Comparison of ENCODE assay signal across 18 cellular contexts in the genomic region with DNA sequence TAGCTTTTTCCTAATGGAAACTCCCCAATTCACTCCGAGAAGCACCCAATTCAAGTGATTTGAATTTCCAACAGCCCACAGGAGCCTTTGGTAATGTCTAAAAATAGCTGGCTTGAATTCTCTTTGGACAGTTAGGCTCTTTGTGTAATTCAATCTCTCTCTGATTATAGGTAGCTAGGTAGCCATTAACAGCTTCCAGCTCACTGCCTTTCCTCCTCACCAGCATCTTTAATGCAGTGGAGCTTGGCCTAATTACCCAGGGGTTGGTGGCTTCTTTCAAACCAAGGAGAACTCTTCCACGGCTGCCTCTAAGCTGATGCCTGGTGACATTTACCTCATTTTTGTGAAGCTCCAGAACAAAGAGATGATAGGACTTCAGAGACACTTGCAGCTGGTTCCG.
"Had no signal": no experiment of that assay in that cellular context is flagged by ENCODE, and none has a peak within 500 bp of the region (broad histone marks: within the 10 kb centered on the region; RNA-seq: fewer than 3 reads in every experiment).

No MANE protein-coding gene starts in this region.

- H3K36me3 ChIP-seq: heart left ventricle, right atrium auricular region, sigmoid colon, stomach, thoracic aorta, transverse colon had no signal

- DNase-seq: effector CD4-positive, alpha-beta T cell; foreskin melanocyte; heart left ventricle; hippocampal formation; kidney glomerular epithelial cell; mesendoderm; naive thymus-derived CD4-positive, alpha-beta T cell; nephron progenitor cell; sigmoid colon; stimulated activated CD4-positive, alpha-beta T cell treated with anti-CD3 and anti-CD28 coated beads, Interleukin-12 subunit alpha, Interleukin-12 subunit beta, amount 100 ng/mL, for 4 hours; stimulated activated naive CD4-positive, alpha-beta T cell; stomach; substantia nigra; transverse colon had no signal

- H3K4me3 ChIP-seq: coronary artery, heart left ventricle, right atrium auricular region, sigmoid colon, skin epidermis, stomach, thoracic aorta, transverse colon had no signal

- H3K4me1 ChIP-seq: heart left ventricle, right atrium auricular region, sigmoid colon, stomach, transverse colon had no signal

- H3K9me3 ChIP-seq: heart left ventricle, right atrium auricular region, sigmoid colon, stomach, thoracic aorta, transverse colon had no signal

- H3K27me3 ChIP-seq: right atrium auricular region, sigmoid colon, transverse colon had no signal

- ATAC-seq: heart left ventricle; naive thymus-derived CD4-positive, alpha-beta T cell had no signal
